In genomic region chr2:179180242-179180641, GRCh38 we compare ENCODE assay signal across 14 cellular contexts.
"Had no signal": no experiment of that assay in that cellular context is flagged by ENCODE, and none has a peak within 500 bp of the region (broad histone marks: within the 10 kb centered on the region; RNA-seq: fewer than 3 reads in every experiment).

No MANE protein-coding gene starts in this region.

- H3K4me3 Mint-ChIP-seq: activated naive CD4-positive, alpha-beta T cell treated with anti-CD3 and anti-CD28 coated beads, Interleukin-2, amount 50 U/mL, for 24 hours; naive thymus-derived CD8-positive, alpha-beta T cell; T-helper 17 cell had no signal

- H3K9me3 ChIP-seq: esophagus squamous epithelium, mucosa of descending colon had no signal

- H3K27ac Mint-ChIP-seq: activated naive CD4-positive, alpha-beta T cell treated with anti-CD3 and anti-CD28 coated beads, Interleukin-2, amount 50 U/mL, for 24 hours; activated T-helper 2 cell treated with anti-CD3 and anti-CD28 coated beads, Interferon-gamma antibody, Interleukin-2, Interleukin-4, amounts not matched to agents 10 μg/mL and 5 μg/mL and 100 μg/mL, durations not matched to agents 14 hours and 24 hours and 36 hours; naive thymus-derived CD8-positive, alpha-beta T cell; T-helper 17 cell had no signal

- DNase-seq: activated CD4-positive, alpha-beta T cell treated with anti-CD3 and anti-CD28 coated beads, Interleukin-2, amount 50 U/mL, for 1 hour; amniotic stem cell; brain microvascular endothelial cell; cerebellar nuclear complex; esophagus squamous epithelium; foreskin keratinocyte; head of caudate nucleus; mucosa of descending colon; naive thymus-derived CD8-positive, alpha-beta T cell; stimulated activated CD4-positive, alpha-beta T cell treated with anti-CD3 and anti-CD28 coated beads, Interleukin-2, amount 100 ng/mL, for 48 hours; stimulated activated naive CD4-positive, alpha-beta T cell treated with Interleukin-2 at 50 U/mL for 16 hours; T-helper 17 cell had no signal

- H3K27me3 ChIP-seq: brain microvascular endothelial cell, esophagus squamous epithelium, foreskin keratinocyte had no signal

- H3K9me3 Mint-ChIP-seq: activated naive CD4-positive, alpha-beta T cell treated with anti-CD3 and anti-CD28 coated beads, Interleukin-2, amount 50 U/mL, for 24 hours; activated T-helper 2 cell treated with anti-CD3 and anti-CD28 coated beads, Interferon-gamma antibody, Interleukin-2, Interleukin-4, amounts not matched to agents 10 μg/mL and 5 μg/mL and 100 μg/mL, durations not matched to agents 14 hours and 24 hours and 36 hours; naive thymus-derived CD8-positive, alpha-beta T cell had no signal

- H3K27ac ChIP-seq: brain microvascular endothelial cell, esophagus squamous epithelium, foreskin keratinocyte had no signal

- H3K4me3 ChIP-seq: esophagus squamous epithelium, mucosa of descending colon had no signal

- H3K4me1 Mint-ChIP-seq: activated naive CD4-positive, alpha-beta T cell treated with anti-CD3 and anti-CD28 coated beads, Interleukin-2, amount 50 U/mL, for 24 hours; T-helper 17 cell had no signal

- H3K4me1 ChIP-seq: esophagus squamous epithelium had no signal

- H3K27me3 Mint-ChIP-seq: activated naive CD4-positive, alpha-beta T cell treated with anti-CD3 and anti-CD28 coated beads, Interleukin-2, amount 50 U/mL, for 24 hours; naive thymus-derived CD8-positive, alpha-beta T cell; T-helper 17 cell had no signal
